21 cellular contexts compared by ENCODE assay signal in genomic region chr17:50196036-50196435, GRCh38. TPM values are rescaled to one million over a fixed set of nuclear protein-coding genes. Genes with fewer than 3 reads are reported as not detected.
DNase-seq lines count a peak whose midpoint lies in the region; ATAC-seq and TF ChIP-seq lines count a peak whose summit lies in the region.
"Had no signal": no experiment of that assay in that cellular context is flagged by ENCODE, and none has a peak within 500 bp of the region (broad histone marks: within the 10 kb centered on the region; RNA-seq: fewer than 3 reads in every experiment).

No MANE protein-coding gene starts in this region.

- H3K27me3 ChIP-seq in esophagus squamous epithelium (peaks cover 0 to 21% (median 0%) of the 10 kb centered on the region in 4 donors), ovary (no peaks in the 10 kb centered on the region), upper lobe of right lung (peaks cover 3% of the 10 kb centered on the region), foreskin keratinocyte (peaks cover 2% of the 10 kb centered on the region)

- no peaks in the 10 kb centered on the region for H3K9me3 ChIP-seq in esophagus squamous epithelium
- no peaks in the 10 kb centered on the region for H3K9me3 ChIP-seq in ovary
- H3K9me3 ChIP-seq in upper lobe of right lung, result no peaks in the 10 kb centered on the region
- H3K9me3 ChIP-seq: Caco-2 had no signal

- H3K4me1 ChIP-seq in esophagus squamous epithelium, result peaks cover 18 to 67% (median 23%) of the 10 kb centered on the region in 3 donors
- peaks cover 5% of the 10 kb centered on the region for H3K4me1 ChIP-seq in ovary (ENCODE audit: insufficient read depth)
- H3K4me1 ChIP-seq in upper lobe of right lung, result peaks cover 18% of the 10 kb centered on the region
- H3K4me1 ChIP-seq in foreskin keratinocyte, result peaks cover 7% of the 10 kb centered on the region
- H3K4me1 ChIP-seq: parathyroid adenoma had no signal

- intact Hi-C loops in Right ventricle myocardium superior (cut with DNase I), result no loop called here
- intact Hi-C loops in left cardiac atrium (cut with DNase I), result no loop called here
- intact Hi-C loops in esophagus squamous epithelium (cut with DNase I), result no loop called here
- intact Hi-C loops in ovary (cut with DNase I), result loop anchor here in 1 of 4 donors (2.0 kb wide), 1 partner anchor 13 kb away; no protein-coding TSS in a partner anchor
- intact Hi-C loops in upper lobe of right lung (cut with DNase I), result no loop called here

- H3K27ac ChIP-seq in esophagus squamous epithelium, result peak overlapping the region in 3 of 4 donors; percentile 73 to 91 (median 75)
- peak overlapping the region; percentile 66 to 76 for H3K27ac ChIP-seq in ovary
- peak overlapping the region; percentile 17 for H3K27ac ChIP-seq in upper lobe of right lung
- H3K27ac ChIP-seq in foreskin keratinocyte, result no peak overlapping the region
- H3K27ac ChIP-seq: epithelial cell of prostate, parathyroid adenoma had no signal

- ATAC-seq in Right ventricle myocardium superior (ENCODE audit: poor library complexity) (no peak), left cardiac atrium (no peak), upper lobe of right lung (no peak), foreskin keratinocyte (no peak)
- ATAC-seq: activated CD4-positive, alpha-beta T cell treated with anti-CD3 and anti-CD28 coated beads for 36 hours; activated naive CD8-positive, alpha-beta T cell treated with anti-CD3 and anti-CD28 coated beads, Interleukin-2, amount 50 U/mL, for 24 hours had no signal

- no peak overlapping the region for H3K4me3 ChIP-seq in esophagus squamous epithelium
- H3K4me3 ChIP-seq in ovary, result no peak overlapping the region
- no peak overlapping the region for H3K4me3 ChIP-seq in upper lobe of right lung

- TF ChIP-seq CTCF in esophagus squamous epithelium (IDR thresholded peaks at IDR 0.05), result no peak
- no peak for TF ChIP-seq CTCF in ovary (IDR thresholded peaks at IDR 0.05)
- no peak for TF ChIP-seq CTCF in upper lobe of right lung (IDR thresholded peaks at IDR 0.05)
- no peak for TF ChIP-seq CTCF in foreskin keratinocyte (conservative IDR thresholded peaks at IDR 0.05)

- no peak for TF ChIP-seq POLR2A in esophagus squamous epithelium (IDR thresholded peaks at IDR 0.05)
- no peak for TF ChIP-seq POLR2A in ovary (IDR thresholded peaks at IDR 0.05)

- TF ChIP-seq EP300 in ovary (IDR thresholded peaks at IDR 0.05), result no peak

- H3K36me3 ChIP-seq in esophagus squamous epithelium (peaks cover 4 to 69% (median 7%) of the 10 kb centered on the region in 3 donors), ovary (no peaks in the 10 kb centered on the region), upper lobe of right lung (peaks cover 60% of the 10 kb centered on the region)

- 80% methylated on average over 1 of the region's 5 CpGs; no CpG with 5 or more reads in 1 of the 2 donors for WGBS in esophagus squamous epithelium, 2 donors
- 11 to 28% (median 12%) methylated on average over 3 to 5 of the region's 5 CpGs for WGBS in ovary, 3 donors

- peak; percentile 30 for DNase-seq in Right ventricle myocardium superior
- DNase-seq in left cardiac atrium, result no peak
- DNase-seq in esophagus squamous epithelium (lab: John Stamatoyannopoulos, UW), result no peak
- peak in 1 of 5 donors; percentile 23 for DNase-seq in ovary
- DNase-seq in upper lobe of right lung, result no peak
- no peak for DNase-seq in foreskin keratinocyte
- DNase-seq in stimulated activated CD4-positive, alpha-beta T cell treated with anti-CD3 and anti-CD28 coated beads, Interleukin-15, amount 100 ng/mL, for 24 hours, result no peak
- no peak for DNase-seq in NCI-H1436 treated with DMSO at 0.1 percent for 48 hours (lab: John Stamatoyannopoulos, UW)
- DNase-seq: activated CD4-positive, alpha-beta T cell treated with anti-CD3 and anti-CD28 coated beads for 36 hours; activated naive CD8-positive, alpha-beta T cell treated with anti-CD3 and anti-CD28 coated beads, Interleukin-2, amount 50 U/mL, for 24 hours; activated T-cell treated with anti-CD3 and anti-CD28 coated beads, Interleukin-2, amount 50 U/mL, for 24 hours; Caco-2; NCI-H2081 treated with DMSO at 0.1 percent for 48 hours; NCI-H82; stimulated activated CD4-positive, alpha-beta T cell treated with anti-CD3 and anti-CD28 coated beads, Interleukin-2, amount 100 ng/mL, for 24 hours; T-helper 2 cell had no signal

RNA-seq across cellular contexts. Expression of gene COL1A1, which starts 5.4 kb away (rescaled TPM):
- 28.1 TPM for total RNA-seq in Right ventricle myocardium superior
- total RNA-seq in left cardiac atrium, result 100 to 1,000 TPM; 106 to 151 TPM
- 10 to 100 TPM; 12.4 to 20.8 (median 19.7) TPM for total RNA-seq in esophagus squamous epithelium
- 1,000 to 10,000 TPM in 1 of 7 donors, 100 to 1,000 TPM in 5, 10 to 100 TPM in 1; 71.2 to 1,087 (median 550) TPM for total RNA-seq in ovary
- 100 to 1,000 TPM; 260 to 321 TPM for polyA plus RNA-seq in ovary
- 154 TPM for total RNA-seq in upper lobe of right lung
- total RNA-seq in foreskin keratinocyte, result 3.5 and 4.7 TPM in 2 replicates
- polyA plus RNA-seq in foreskin keratinocyte, result 2.2 and 2.7 TPM in 2 replicates

RNA-seq across cellular contexts. Expression of gene SGCA, which starts 30.2 kb away (rescaled TPM):
- total RNA-seq in Right ventricle myocardium superior (135 TPM), left cardiac atrium (100 to 1,000 TPM in 1 of 2 donors, 10 to 100 TPM in 1; 96.3 to 131 TPM), esophagus squamous epithelium (10 to 100 TPM in 1 of 4 donors, 1 to 10 TPM in 3; 1.9 to 15.1 (median 6.9) TPM), ovary (1 to 10 TPM in 5 of 7 donors, under 1 TPM in 2; 0.48 to 3.4 (median 1.2) TPM), upper lobe of right lung (27.8 TPM), foreskin keratinocyte (not detected in 2 replicates)
- polyA plus RNA-seq in ovary (1 to 10 TPM; 2.2 to 3.4 TPM), foreskin keratinocyte (not detected in 2 replicates)
- total RNA-seq: Caco-2, lung microvascular endothelial cell, MCF 10A, RPMI7951 had no signal

RNA-seq across cellular contexts. Expression of gene PPP1R9B, which starts 45.6 kb away (rescaled TPM):
- total RNA-seq in Right ventricle myocardium superior (35.4 TPM), left cardiac atrium (10 to 100 TPM; 35.8 to 43.4 TPM), esophagus squamous epithelium (10 to 100 TPM; 24.9 to 35.9 (median 28.2) TPM), ovary (100 to 1,000 TPM in 1 of 7 donors, 10 to 100 TPM in 6; 14.8 to 109 (median 75.4) TPM), upper lobe of right lung (103 TPM), foreskin keratinocyte (32.9 and 36.0 TPM in 2 replicates)
- polyA plus RNA-seq in ovary (10 to 100 TPM; 17.8 to 33.0 TPM), foreskin keratinocyte (21.2 and 21.5 TPM in 2 replicates)
